In the genomic region with DNA sequence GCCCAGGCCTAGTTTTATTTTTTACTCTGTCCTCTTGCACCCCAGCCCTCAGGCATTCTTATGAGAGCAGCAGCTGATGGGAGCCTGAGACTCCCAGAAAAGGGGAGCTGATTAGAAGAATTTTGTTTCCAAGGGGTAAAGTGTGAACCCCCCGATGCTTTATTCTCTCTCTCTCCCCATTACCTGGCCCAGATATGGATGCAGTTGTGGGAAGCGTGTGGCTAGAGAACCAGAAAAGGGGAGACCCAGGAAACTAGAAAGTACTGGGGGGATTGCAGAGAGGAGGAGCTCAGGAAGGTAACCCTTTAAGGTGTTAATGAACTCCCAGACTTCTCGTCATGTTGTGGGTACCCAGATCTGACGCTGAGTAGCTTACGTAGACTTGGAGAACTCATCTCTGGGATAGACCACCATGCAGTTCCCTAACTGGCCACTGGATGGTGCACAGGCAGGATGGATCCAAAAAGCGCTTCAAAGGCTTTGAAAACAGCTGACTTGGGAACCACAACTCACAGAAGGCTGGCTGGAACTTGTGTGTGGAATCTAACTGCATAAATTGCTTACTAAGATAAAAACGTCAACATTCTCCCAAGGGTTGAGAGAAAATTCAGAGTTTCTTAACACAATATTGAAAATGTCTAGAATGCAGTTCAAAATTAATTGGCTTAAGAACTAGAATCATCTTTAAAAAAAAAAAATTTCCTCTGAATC, we compare ENCODE assay signal across 8 cellular contexts.
DNase-seq lines count a peak whose midpoint lies in the region; ATAC-seq and TF ChIP-seq lines count a peak whose summit lies in the region.

No MANE protein-coding gene starts in this region.

- no peaks in the 10 kb centered on the region for H3K9me3 ChIP-seq in H9 (ENCODE audit: control insufficient read depth, low read depth, low read length)

- H3K4me1 ChIP-seq in H9 (ENCODE audit: insufficient read depth, low read length), result peaks cover 9% of the 10 kb centered on the region; the same call in 1 of the 2 replicates

- H3K23me2 ChIP-seq in H9 (ENCODE audit: insufficient read length, low read depth, low read length, poor library complexity, severe bottlenecking), result peaks cover 6% of the 10 kb centered on the region

- H3K18ac ChIP-seq in H9 (ENCODE audit: insufficient read length, low read depth, low read length), result peak overlapping the region; percentile 44

- H3K14ac ChIP-seq in H9 (ENCODE audit: insufficient read depth, low read length), result no peak overlapping the region

- H3K9me3 Mint-ChIP-seq in H9, result peaks cover 12 to 14% of the 10 kb centered on the region in 2 experiments

- no peak overlapping the region for H2AFZ ChIP-seq in H9 (ENCODE audit: low read length)

- H4K8ac ChIP-seq in H9 (replicated peaks; ENCODE audit: insufficient read length, low read depth, low read length), result no peak overlapping the region

- TF ChIP-seq CTCF in H9 (conservative IDR thresholded peaks at IDR 0.05), result peak; percentile 91

- H4K91ac ChIP-seq in H9 (ENCODE audit: insufficient read length, low read depth, low read length), result no peak overlapping the region

- no peak overlapping the region for H2BK120ac ChIP-seq in H9 (ENCODE audit: low read depth, low read length, poor library complexity, severe bottlenecking)

- H3T11ph ChIP-seq in H9 (ENCODE audit: low read length), result no peak overlapping the region

- H3K4ac ChIP-seq in H9 (ENCODE audit: low read depth, low read length), result no peak overlapping the region

- no peak overlapping the region for H3K56ac ChIP-seq in H9 (ENCODE audit: insufficient read length, low read depth, low read length)

- no peaks in the 10 kb centered on the region for H3K27me3 Mint-ChIP-seq in H9 (ENCODE audit: low read depth)

- H2BK15ac ChIP-seq in H9 (ENCODE audit: low read depth, low read length), result no peak overlapping the region

- no peak overlapping the region for H3K4me3 Mint-ChIP-seq in H9

- H2BK20ac ChIP-seq in H9 (ENCODE audit: low read depth, low read length, poor library complexity, severe bottlenecking), result no peak overlapping the region

- ATAC-seq in HG03521 (IDR thresholded peaks at IDR 0.05; ENCODE audit: unreplicated experiment), result no peak

- H3K4me1 Mint-ChIP-seq in H9, result peaks cover 32 to 36% of the 10 kb centered on the region in 2 experiments

- no peaks in the 10 kb centered on the region for H3K27me3 ChIP-seq in H9 (ENCODE audit: insufficient read depth, low read length)

- H2BK5ac ChIP-seq in H9 (ENCODE audit: insufficient read length, low read length), result no peak overlapping the region

- H3K36me3 Mint-ChIP-seq in H9 (ENCODE audit: insufficient read depth in 1 of 3, low read depth in 3 of 3), result peaks cover 14 to 16% (median 16%) of the 10 kb centered on the region in 3 experiments

- no peak overlapping the region for H4K5ac ChIP-seq in H9 (ENCODE audit: insufficient read length, low read depth, low read length)

- H2AK5ac ChIP-seq in H9 (ENCODE audit: insufficient read length, low read length), result peak overlapping the region; percentile 38

- WGBS in H9 (ENCODE audit: extremely low coverage, insufficient read length, low lambda C conversion rate), result no CpG with 5 or more reads among the region's 7 CpGs

- no peaks in the 10 kb centered on the region for H4K20me1 ChIP-seq in H9 (ENCODE audit: control insufficient read depth, insufficient read depth, insufficient read length)

- no peak overlapping the region for H3K4me2 ChIP-seq in H9 (ENCODE audit: insufficient read depth, insufficient read length, low read length)

- H3K27ac ChIP-seq in H9 (ENCODE audit: insufficient read length, low read depth, low read length) (no peak overlapping the region), caudate nucleus (ENCODE audit: low read depth, low read length) (no peak overlapping the region)

- no peak overlapping the region for H3K23ac ChIP-seq in H9 (ENCODE audit: insufficient read length, low read depth, low read length)

- H3K9ac ChIP-seq in H9 (ENCODE audit: extremely low read depth, insufficient read length, low read length), result no peak overlapping the region

- H3K79me2 ChIP-seq in H9 (ENCODE audit: insufficient read depth, low read length), result no peaks in the 10 kb centered on the region

- H2BK12ac ChIP-seq in H9 (ENCODE audit: insufficient read length, low read depth, low read length), result peak overlapping the region; percentile 100

- H3K27ac Mint-ChIP-seq in H9, result peak overlapping the region; percentile 29 to 86 (median 59); a peak in 6 of 7 replicates

- DNase-seq in DMS53 treated with DMSO at 0.1 percent for 48 hours (lab: John Stamatoyannopoulos, UW; ENCODE audit: unreplicated experiment) (peak; percentile 69), H9 (peak; percentile 89), NCI-H2029 treated with DMSO at 0.1 percent for 48 hours (lab: John Stamatoyannopoulos, UW) (peak; percentile 11), caudate nucleus (lab: John Stamatoyannopoulos, UW) (peak in 49 of 61 donors; percentile 25 to 90 (median 62)), islet precursor cell (peak; percentile 92)
- DNase-seq in activated CD4-positive, CD25-positive, alpha-beta regulatory T cell (lab: John Stamatoyannopoulos, UW), result peak; percentile 48 to 74 (median 52)
- DNase-seq in stimulated activated CD4-positive, alpha-beta T cell treated with anti-CD3 and anti-CD28 coated beads, Interleukin-2, amount 100 ng/mL, for 24 hours, result peak; percentile 84 to 89

- no peaks in the 10 kb centered on the region for H3K79me1 ChIP-seq in H9 (ENCODE audit: insufficient read depth, low read depth, low read length, poor library complexity, severe bottlenecking)

Comparison
In these comparisons a context has a peak if more than half of its experiments do, and no peak if none do; other contexts are left out.
1. DNase-seq: peak in every context shown above with its lines; median percentile 92 in islet precursor cell; 89 in H9; 86 in stimulated activated CD4-positive, alpha-beta T cell treated with anti-CD3 and anti-CD28 coated beads, Interleukin-2, amount 100 ng/mL, for 24 hours; 69 in DMS53 treated with DMSO at 0.1 percent for 48 hours; 62 in caudate nucleus; 52 in activated CD4-positive, CD25-positive, alpha-beta regulatory T cell; 11 in NCI-H2029 treated with DMSO at 0.1 percent for 48 hours.